14 cellular contexts compared by ENCODE assay signal in the genomic region with DNA sequence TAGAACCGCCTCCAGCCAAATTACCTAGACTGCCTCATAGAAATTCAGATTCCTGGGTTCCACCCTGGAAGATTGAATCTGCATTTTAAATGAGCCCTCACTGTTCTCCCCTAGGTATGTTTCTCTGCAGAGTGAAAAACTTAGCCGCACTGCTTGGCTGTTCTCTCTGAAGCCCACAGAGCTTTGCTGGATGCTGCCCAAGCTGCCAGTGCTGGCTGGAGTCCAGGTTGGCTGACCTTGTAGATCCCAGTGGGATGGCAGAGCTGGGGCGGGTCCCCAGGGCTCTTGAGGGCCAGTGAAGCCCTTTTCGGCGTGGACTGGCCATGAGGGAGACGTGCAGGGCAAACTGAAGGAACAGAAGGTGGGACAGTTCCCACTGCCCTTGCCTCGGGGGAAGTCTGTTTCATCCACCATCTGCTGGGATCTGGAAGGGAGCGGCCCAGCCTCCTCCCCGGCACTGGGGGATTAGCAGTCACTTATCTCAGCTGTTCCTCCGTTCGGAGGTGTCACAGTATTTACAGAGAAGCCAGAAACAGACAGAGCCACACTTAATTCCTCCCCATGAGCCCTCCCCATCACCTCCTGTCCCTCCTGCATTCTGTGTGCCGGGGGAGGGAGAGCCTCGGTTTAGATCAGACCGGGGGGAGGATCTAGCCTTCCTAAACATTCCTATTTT. TPM values are rescaled to one million over a fixed set of nuclear protein-coding genes. Genes with fewer than 3 reads are reported as not detected.
A peak's percentile ranks its signal among the peaks of the same experiment; 100 is the strongest.
DNase-seq lines count a peak whose midpoint lies in the region; ATAC-seq and TF ChIP-seq lines count a peak whose summit lies in the region.
"Had no signal": no experiment of that assay in that cellular context is flagged by ENCODE, and none has a peak within 500 bp of the region (broad histone marks: within the 10 kb centered on the region; RNA-seq: fewer than 3 reads in every experiment).

No MANE protein-coding gene starts in this region.

- H3K27me3 ChIP-seq in BE2C, result no peaks in the 10 kb centered on the region

- H3K9me3 ChIP-seq in BE2C, result no peaks in the 10 kb centered on the region

- TF ChIP-seq CTCF in BE2C (IDR thresholded peaks at IDR 0.05; ENCODE audit: low read depth, low read length), result no peak

- peaks cover 16% of the 10 kb centered on the region; the same call in 1 of the 2 replicates for H3K4me1 ChIP-seq in BE2C

- ATAC-seq in HG03342 (IDR thresholded peaks at IDR 0.05; ENCODE audit: unreplicated experiment), result no peak
- ATAC-seq in HG03520 (IDR thresholded peaks at IDR 0.05; ENCODE audit: unreplicated experiment), result no peak
- ATAC-seq: activated T-cell treated with anti-CD3 and anti-CD28 coated beads, Interleukin-2, amount 50 U/mL, for 4 hours; left colon had no signal

- H3K4me3 ChIP-seq in BE2C (ENCODE audit: low read depth, low read length), result peak overlapping the region; percentile 37

- peak; percentile 88 for DNase-seq in BE2C
- peak; percentile 81 for DNase-seq in NCI-H1694 (lab: John Stamatoyannopoulos, UW)
- peak; percentile 87 for DNase-seq in cerebellar cortex (ENCODE audit: low spot score)
- peak; percentile 96 for DNase-seq in myocyte (ENCODE audit: low read depth)
- DNase-seq in CD1c-positive myeloid dendritic cell (ENCODE audit: extremely low spot score), result no peak
- DNase-seq in T-helper 2 cell, result no peak
- DNase-seq: activated T-cell treated with anti-CD3 and anti-CD28 coated beads, Interleukin-2, amount 50 U/mL, for 4 hours; CD4-positive, alpha-beta memory T cell; effector CD8-positive, alpha-beta T cell; left colon; stimulated activated CD4-positive, alpha-beta T cell treated with anti-CD3 and anti-CD28 coated beads, Interleukin-15, amount 100 ng/mL, for 24 hours; SW 1271 had no signal

- H3K36me3 ChIP-seq in BE2C, result no peaks in the 10 kb centered on the region

RNA-seq across cellular contexts. Expression of a gene that starts 3.9 kb away (rescaled TPM):
- 3.1 TPM for polyA plus RNA-seq in BE2C (2012; ENCODE audit: insufficient read depth, insufficient read length, low read depth)
- total RNA-seq in myocyte, result 6,424 and 7,970 TPM in 2 replicates
- 9,191 TPM for polyA plus RNA-seq in myocyte (2012)
- total RNA-seq: activated T-cell treated with anti-CD3 and anti-CD28 coated beads, Interleukin-2, amount 50 U/mL, for 4 hours; CD4-positive, alpha-beta memory T cell had no signal
- polyA plus RNA-seq: CD4-positive, alpha-beta memory T cell had no signal

RNA-seq across cellular contexts. Expression of a gene that starts 44.5 kb away (rescaled TPM):
- polyA plus RNA-seq in BE2C (2012; ENCODE audit: insufficient read depth, insufficient read length, low read depth), result 6.6 TPM
- 0.05 TPM in 1 of 2 replicates, not detected in the other for total RNA-seq in myocyte
- not detected for polyA plus RNA-seq in myocyte (2012)
- total RNA-seq: activated T-cell treated with anti-CD3 and anti-CD28 coated beads, Interleukin-2, amount 50 U/mL, for 4 hours; CD4-positive, alpha-beta memory T cell; left colon had no signal
- polyA plus RNA-seq: CD4-positive, alpha-beta memory T cell had no signal

Comparison
In these comparisons a context has a peak if more than half of its experiments do, and no peak if none do; other contexts are left out.
1. DNase-seq: peak in BE2C (single experiment), NCI-H1694 (single experiment), cerebellar cortex (single experiment) and myocyte (single experiment); none in CD1c-positive myeloid dendritic cell (single experiment) and T-helper 2 cell (0 of 5).